Comparison of ENCODE assay signal across 13 cellular contexts in the genomic region with DNA sequence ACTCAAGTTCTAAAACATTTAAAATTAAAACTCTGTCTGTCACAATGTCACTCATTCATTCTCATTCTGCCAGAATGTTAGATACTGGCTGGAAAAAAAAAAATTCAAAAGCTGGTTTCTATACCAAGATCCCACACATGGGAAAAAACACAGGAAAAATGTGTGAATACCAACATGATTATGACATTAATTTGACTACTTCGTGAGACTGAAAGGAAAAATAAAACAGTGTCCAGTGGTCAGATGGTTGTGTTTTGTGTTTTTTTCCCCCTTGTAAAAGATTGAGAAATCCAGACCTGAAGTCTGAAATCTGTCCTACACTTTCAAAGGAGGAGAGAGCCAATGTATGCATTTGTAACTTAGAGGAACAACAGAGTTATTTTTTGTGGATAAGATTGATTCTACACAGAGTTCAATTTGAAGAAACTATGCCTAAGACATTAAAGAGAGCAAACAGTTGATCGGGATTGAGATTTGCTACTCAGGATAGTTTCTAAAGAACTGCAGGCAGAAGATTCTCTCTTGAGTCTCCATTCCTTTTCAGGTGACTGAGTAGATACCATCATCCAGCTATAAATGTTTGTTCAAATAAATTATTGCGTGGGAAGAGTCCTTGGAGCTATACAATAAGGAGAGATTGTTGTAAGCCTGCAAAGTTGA. TPM values are rescaled to one million over a fixed set of nuclear protein-coding genes. Genes with fewer than 3 reads are reported as not detected.
"Had no signal": no experiment of that assay in that cellular context is flagged by ENCODE, and none has a peak within 500 bp of the region (broad histone marks: within the 10 kb centered on the region; RNA-seq: fewer than 3 reads in every experiment).

No MANE protein-coding gene starts in this region.

- H3K4me3 ChIP-seq: heart left ventricle, skin epidermis, thyroid gland had no signal

- H3K27ac ChIP-seq: thyroid gland, WERI-Rb-1 had no signal

- ATAC-seq: activated CD8-positive, alpha-beta T cell treated with anti-CD3 and anti-CD28 coated beads, Interleukin-2, amount 10 ng/mL, durations not matched to agents 7 days and 5 days; heart left ventricle had no signal

- H3K36me3 ChIP-seq: heart left ventricle, thyroid gland, WERI-Rb-1 had no signal

- DNase-seq: activated CD4-positive, alpha-beta T cell treated with anti-CD3 and anti-CD28 coated beads for 48 hours; activated CD8-positive, alpha-beta T cell treated with anti-CD3 and anti-CD28 coated beads, Interleukin-2, amount 10 ng/mL, durations not matched to agents 7 days and 5 days; activated naive CD4-positive, alpha-beta T cell; caudate nucleus; dermis blood vessel endothelial cell; endodermal cell; erythroblast; heart left ventricle; mesenchymal stem cell; posterior cingulate gyrus; thyroid gland; WERI-Rb-1 had no signal

- H3K4me1 ChIP-seq: thyroid gland had no signal

- H3K9me3 ChIP-seq: thyroid gland had no signal

- H3K27me3 ChIP-seq: heart left ventricle, thyroid gland had no signal

RNA-seq across cellular contexts. Expression of a gene that starts 39.2 kb away (rescaled TPM):
- total RNA-seq: endodermal cell had no signal
